In the genomic region with DNA sequence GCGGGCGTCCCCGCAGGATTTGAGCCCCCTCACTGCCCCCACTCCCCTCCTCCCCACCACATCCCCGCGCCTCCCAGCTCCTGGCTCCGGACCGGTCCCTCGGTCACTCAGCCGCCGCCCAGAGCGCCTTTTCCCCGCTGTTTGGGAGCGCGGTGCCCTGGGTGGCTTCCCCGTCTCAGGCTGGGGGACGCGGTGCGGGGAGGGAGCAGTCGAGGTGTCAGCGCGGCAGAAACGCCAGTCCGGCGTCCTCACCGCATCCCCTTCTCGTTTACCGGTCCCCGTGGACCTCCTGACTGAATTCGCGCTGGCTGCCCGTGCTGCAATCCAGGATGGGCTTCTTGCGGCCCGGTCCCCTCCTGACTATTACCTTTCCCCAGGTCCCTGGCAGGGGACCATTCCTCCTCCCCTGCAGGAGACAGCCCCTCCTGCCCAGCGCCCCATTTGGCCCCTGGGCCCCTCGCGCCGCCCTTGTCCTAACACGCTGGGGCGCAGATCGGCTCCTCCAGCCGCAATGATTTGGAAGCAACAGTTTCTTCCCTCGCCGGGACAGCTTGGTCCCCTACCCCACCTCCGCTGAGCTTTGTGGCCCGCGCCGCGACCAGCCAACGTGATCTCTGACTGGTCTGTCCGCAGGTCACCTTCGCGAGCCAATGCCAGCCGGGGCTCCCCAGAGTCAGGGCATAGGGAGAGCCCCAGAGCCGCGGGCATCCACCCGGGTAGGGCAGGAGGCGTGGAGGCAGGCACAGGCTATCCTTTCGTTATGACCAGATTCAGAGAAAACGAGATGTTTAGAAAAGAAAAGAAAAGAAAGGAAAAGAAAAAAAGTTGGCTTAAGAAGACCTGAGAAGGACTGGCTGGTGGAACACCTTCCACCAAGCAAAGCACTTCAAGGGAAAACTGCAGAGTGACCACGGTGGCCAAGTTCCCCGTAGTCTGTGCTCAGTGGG, we compare ENCODE assay signal across 9 cellular contexts. TPM values are rescaled to one million over a fixed set of nuclear protein-coding genes. Genes with fewer than 3 reads are reported as not detected.
A peak's percentile ranks its signal among the peaks of the same experiment; 100 is the strongest.
DNase-seq lines count a peak whose midpoint lies in the region; ATAC-seq and FAIRE-seq lines count a peak whose summit lies in the region.
"Had no signal": no experiment of that assay in that cellular context is flagged by ENCODE, and none has a peak within 500 bp of the region (broad histone marks: within the 10 kb centered on the region; RNA-seq: fewer than 3 reads in every experiment).

No MANE protein-coding gene starts in this region.

- H3K27me3 Mint-ChIP-seq in activated naive CD4-positive, alpha-beta T cell treated with anti-CD3 and anti-CD28 coated beads, Interleukin-2, amount 10 ng/mL, durations not matched to agents 7 days and 5 days, result peaks cover 66% of the 10 kb centered on the region

- DNase-seq in AG20443 (ENCODE audit: low spot score) (peak; percentile 27), iPS DF 6.9 (ENCODE audit: low read depth, low spot score) (no peak), small intestine (no peak), NCI-H526 treated with DMSO at 0.1 percent for 48 hours (lab: John Stamatoyannopoulos, UW) (no peak), foreskin melanocyte (no peak)
- DNase-seq in activated naive CD4-positive, alpha-beta T cell treated with anti-CD3 and anti-CD28 coated beads, Interleukin-2, amount 10 ng/mL, durations not matched to agents 7 days and 5 days, result peak; percentile 34

- peak overlapping the region; percentile 24 for H3K27ac Mint-ChIP-seq in activated naive CD4-positive, alpha-beta T cell treated with anti-CD3 and anti-CD28 coated beads, Interleukin-2, amount 10 ng/mL, durations not matched to agents 7 days and 5 days

- no peaks in the 10 kb centered on the region for H3K36me3 Mint-ChIP-seq in activated naive CD4-positive, alpha-beta T cell treated with anti-CD3 and anti-CD28 coated beads, Interleukin-2, amount 10 ng/mL, durations not matched to agents 7 days and 5 days

- H3K4me3 ChIP-seq in iPS DF 6.9 (ENCODE audit: low read length) (peak overlapping the region; percentile 49; the same call in 1 of the 2 replicates), small intestine (ENCODE audit: low read depth in 1 of 2, low read length in 2 of 2) (peak overlapping the region; percentile 52 to 56)

- H3K27me3 ChIP-seq in iPS DF 6.9 (ENCODE audit: control insufficient read depth, insufficient read depth, low read length), result peaks cover 38% of the 10 kb centered on the region
- peaks cover 11 to 12% of the 10 kb centered on the region in 2 donors for H3K27me3 ChIP-seq in small intestine (ENCODE audit: control insufficient read depth in 2 of 2, insufficient read depth in 2 of 2, low read length in 2 of 2)

- H3K9me3 ChIP-seq in iPS DF 6.9 (ENCODE audit: control insufficient read depth, insufficient read depth, low read length) (no peaks in the 10 kb centered on the region), small intestine (ENCODE audit: control insufficient read depth, low read depth) (no peaks in the 10 kb centered on the region)

- no peaks in the 10 kb centered on the region for H3K9me3 Mint-ChIP-seq in activated naive CD4-positive, alpha-beta T cell treated with anti-CD3 and anti-CD28 coated beads, Interleukin-2, amount 10 ng/mL, durations not matched to agents 7 days and 5 days

- CTCF ChIA-PET in activated naive CD4-positive, alpha-beta T cell treated with anti-CD3 and anti-CD28 coated beads, Interleukin-2, amount 10 ng/mL, durations not matched to agents 7 days and 5 days (lab: Charles Lee), result interaction anchor here (1.2 kb wide), 1 partner anchor 62 kb away, joined by 6 read pairs; no protein-coding TSS in a partner anchor

- peak overlapping the region; percentile 80 for H3K4me3 Mint-ChIP-seq in activated naive CD4-positive, alpha-beta T cell treated with anti-CD3 and anti-CD28 coated beads, Interleukin-2, amount 10 ng/mL, durations not matched to agents 7 days and 5 days

- FAIRE-seq in small intestine (lab: Jason Lieb, UNC), result no peak
- FAIRE-seq: islet of Langerhans had no signal

- H3K27ac ChIP-seq in iPS DF 6.9 (ENCODE audit: low read length), result no peak overlapping the region
- no peak overlapping the region for H3K27ac ChIP-seq in small intestine (ENCODE audit: low read depth in 1 of 2, low read length in 1 of 2)

- peaks cover 24% of the 10 kb centered on the region for H3K4me1 Mint-ChIP-seq in activated naive CD4-positive, alpha-beta T cell treated with anti-CD3 and anti-CD28 coated beads, Interleukin-2, amount 10 ng/mL, durations not matched to agents 7 days and 5 days

- H3K36me3 ChIP-seq in iPS DF 6.9 (ENCODE audit: control insufficient read depth, insufficient read depth, low read length) (no peaks in the 10 kb centered on the region), small intestine (ENCODE audit: control insufficient read depth in 2 of 2, insufficient read depth in 2 of 2, low read length in 2 of 2) (no peaks in the 10 kb centered on the region)

- WGBS in iPS DF 6.9 (ENCODE audit: insufficient coverage, insufficient read length), result no CpG with 5 or more reads among the region's 61 CpGs
- 5 to 11% (median 5%) methylated on average over 43 to 61 of the region's 61 CpGs for WGBS in small intestine, 3 donors

- ATAC-seq in HG03064 (IDR thresholded peaks at IDR 0.05; ENCODE audit: low read depth, unreplicated experiment) (peak; percentile 3), HG02938 (IDR thresholded peaks at IDR 0.05; ENCODE audit: unreplicated experiment) (no peak)

- H3K4me1 ChIP-seq in iPS DF 6.9 (ENCODE audit: control insufficient read depth, insufficient read depth, low read length) (peaks cover 5% of the 10 kb centered on the region), small intestine (ENCODE audit: control insufficient read depth in 2 of 2, insufficient read depth in 1 of 2, low read depth in 1 of 2, low read length in 1 of 2) (peaks cover 0 to 3% of the 10 kb centered on the region in 2 donors)

RNA-seq across cellular contexts. Expression of a gene that starts 1.2 kb away (rescaled TPM):
- polyA plus RNA-seq in small intestine, result 1 to 10 TPM in 1 of 3 donors, under 1 TPM in 1, not detected in 1; 0.27 to 1.0 TPM

Comparison
In these comparisons a context has a peak if more than half of its experiments do, and no peak if none do; other contexts are left out.
1. DNase-seq: peak in AG20443 (single experiment) and activated naive CD4-positive, alpha-beta T cell treated with anti-CD3 and anti-CD28 coated beads, Interleukin-2, amount 10 ng/mL, durations not matched to agents 7 days and 5 days (single experiment); none in iPS DF 6.9 (single experiment), small intestine (single experiment), NCI-H526 treated with DMSO at 0.1 percent for 48 hours (single experiment) and foreskin melanocyte (single experiment).